ENCODE assay signal across 8 cellular contexts in genomic region chr1:163361123-163361934, GRCh38.
DNase-seq lines count a peak whose midpoint lies in the region; ATAC-seq and TF ChIP-seq lines count a peak whose summit lies in the region.

No MANE protein-coding gene starts in this region.

- peak; percentile 79 for TF ChIP-seq CTCF in WERI-Rb-1 (IDR thresholded peaks at IDR 0.05; ENCODE audit: low read depth, low read length)

- no peaks in the 10 kb centered on the region for H3K27me3 ChIP-seq in WERI-Rb-1 (ENCODE audit: insufficient read depth, low read depth, severe bottlenecking)

- no peaks in the 10 kb centered on the region for H3K9me3 ChIP-seq in WERI-Rb-1 (ENCODE audit: severe bottlenecking)

- ATAC-seq in GM19324 (IDR thresholded peaks at IDR 0.05; ENCODE audit: low FRiP score, unreplicated experiment) = peak; percentile 67
- ATAC-seq in HG03439 (IDR thresholded peaks at IDR 0.05; ENCODE audit: unreplicated experiment) = no peak

- no peak overlapping the region for H3K4me3 ChIP-seq in WERI-Rb-1 (ENCODE audit: low read depth, low read length)

- H3K36me3 ChIP-seq in WERI-Rb-1 = peaks cover 5% of the 10 kb centered on the region; the same call in 1 of the 2 replicates

- H3K27ac ChIP-seq in WERI-Rb-1 = no peak overlapping the region

- DNase-seq in D341Med (ENCODE audit: low spot score) = peak; percentile 52
- peak; percentile 62 for DNase-seq in NCI-H1105 treated with DMSO at 0.1 percent for 48 hours (lab: John Stamatoyannopoulos, UW)
- peak; percentile 61 for DNase-seq in WERI-Rb-1
- peak; percentile 66 for DNase-seq in left kidney (ENCODE audit: low read depth, low spot score)
- no peak for DNase-seq in stimulated activated naive CD4-positive, alpha-beta T cell (lab: John Stamatoyannopoulos, UW)
- DNase-seq in activated CD4-positive, alpha-beta T cell treated with anti-CD3 and anti-CD28 coated beads, Interleukin-2, amount 50 U/mL, for 4 hours = no peak

Comparison
In these comparisons a context has a peak if more than half of its experiments do, and no peak if none do; other contexts are left out.
1. DNase-seq: peak in D341Med (single experiment), NCI-H1105 treated with DMSO at 0.1 percent for 48 hours (single experiment), WERI-Rb-1 (single experiment) and left kidney (single experiment); none in stimulated activated naive CD4-positive, alpha-beta T cell (0 of 6) and activated CD4-positive, alpha-beta T cell treated with anti-CD3 and anti-CD28 coated beads, Interleukin-2, amount 50 U/mL, for 4 hours (0 of 2).